Comparison of ENCODE assay signal across 15 cellular contexts in genomic region chr20:53716385-53716784, GRCh38.
"Had no signal": no experiment of that assay in that cellular context is flagged by ENCODE, and none has a peak within 500 bp of the region (broad histone marks: within the 10 kb centered on the region; RNA-seq: fewer than 3 reads in every experiment).

No MANE protein-coding gene starts in this region.

- H3K27me3 ChIP-seq: esophagus muscularis mucosa, upper lobe of right lung had no signal

- H3K4me1 ChIP-seq: esophagus muscularis mucosa, upper lobe of right lung had no signal

- H3K36me3 ChIP-seq: esophagus muscularis mucosa, thoracic aorta, upper lobe of right lung had no signal

- H3K9me3 ChIP-seq: esophagus muscularis mucosa, thoracic aorta, upper lobe of right lung had no signal

- H3K4me3 ChIP-seq: esophagus muscularis mucosa, lung, thoracic aorta, upper lobe of right lung had no signal

- ATAC-seq: activated CD4-positive, CD25-positive, alpha-beta regulatory T cell treated with anti-CD3 and anti-CD28 coated beads, Interleukin-2, amount 50 U/mL, for 24 hours; upper lobe of right lung had no signal

- H3K27ac ChIP-seq: esophagus muscularis mucosa, thoracic aorta, upper lobe of right lung had no signal

- FAIRE-seq: colon had no signal

- DNase-seq: activated CD4-positive, alpha-beta T cell treated with anti-CD3 and anti-CD28 coated beads, Interleukin-2, amount 50 U/mL, for 4 hours; activated naive CD4-positive, alpha-beta T cell treated with anti-CD3 and anti-CD28 coated beads, Interleukin-2, amount 50 U/mL, for 16 hours; activated T-cell treated with anti-CD3 and anti-CD28 coated beads, Interleukin-2, amount 50 U/mL, for 1 hour; amniotic stem cell; caudate nucleus; islet precursor cell; midbrain; stimulated activated CD4-positive, alpha-beta T cell treated with anti-CD3 and anti-CD28 coated beads, Interleukin-1b, Interleukin-23, amount 100 ng/mL, for 48 hours had no signal

- H3K4me3 Mint-ChIP-seq: neural crest cell had no signal

- H3K9me3 Mint-ChIP-seq: neural crest cell had no signal
